In the genomic region with DNA sequence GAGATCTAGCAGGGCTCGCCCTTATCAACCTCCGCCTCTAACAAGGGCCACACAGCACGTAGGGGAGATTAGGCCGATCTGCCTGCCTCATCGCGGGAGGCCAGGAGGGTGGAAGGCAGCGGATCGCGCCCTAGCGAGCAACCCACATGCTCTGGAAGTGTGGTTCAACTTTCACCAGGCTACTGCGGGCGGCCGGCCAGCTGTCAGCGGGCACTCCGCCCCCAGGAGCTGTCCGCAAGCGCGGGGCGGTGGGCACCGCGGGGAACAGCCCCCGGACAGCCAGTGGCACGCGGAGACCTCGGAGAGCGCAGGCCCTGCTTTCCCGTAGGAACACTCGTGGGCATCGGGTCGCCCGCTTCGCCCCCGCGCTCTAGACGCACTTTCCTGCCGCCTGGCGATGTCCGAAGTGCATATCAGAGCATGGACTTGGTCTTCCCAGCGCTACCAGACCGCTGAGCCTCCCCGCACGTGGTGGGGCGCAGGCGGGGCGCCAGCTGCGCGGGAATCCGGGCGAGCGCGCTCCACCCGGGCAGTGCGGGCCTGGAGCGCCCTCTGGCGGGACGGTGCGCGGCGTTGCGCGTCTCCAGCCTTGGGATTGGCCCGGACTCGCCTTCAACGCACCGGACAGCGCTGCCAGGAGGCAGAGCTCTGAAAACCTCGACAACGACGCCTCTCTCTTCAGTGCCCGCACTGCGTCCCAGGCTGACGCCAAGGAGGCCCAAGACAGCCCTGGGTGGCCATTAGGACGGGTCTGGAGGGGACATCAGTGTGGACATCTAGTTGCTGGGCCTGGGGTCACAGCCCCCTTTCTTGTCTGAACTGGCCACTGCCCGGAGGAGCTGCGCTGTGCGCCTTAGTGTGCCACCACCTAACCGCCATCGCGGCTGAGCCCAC, we compare ENCODE assay signal across 1 cellular context.
TF ChIP-seq lines count a peak whose summit lies in the region.

No MANE protein-coding gene starts in this region.

TF ChIP-seq in HepG2, 621 proteins besides CTCF, POLR2A, EP300 and RAD21 (continued from another document and continues in another):
- TF ChIP-seq CENPT (CRISPR knock-in tag; IDR thresholded peaks at IDR 0.05; ENCODE audit: low read depth): peak; percentile 68; the same call in 1 of the 2 replicates
- peak; percentile 67 for TF ChIP-seq MED8 (CRISPR knock-in tag; IDR thresholded peaks at IDR 0.05; ENCODE audit: insufficient replicate concordance)
- TF ChIP-seq MTA1 (CRISPR knock-in tag; IDR thresholded peaks at IDR 0.05; ENCODE audit: borderline replicate concordance): peak; percentile 66; the same call in 1 of the 2 replicates
- TF ChIP-seq HMGA1 (CRISPR knock-in tag; conservative IDR thresholded peaks at IDR 0.05): no peak
- TF ChIP-seq ZNF12 (CRISPR knock-in tag; IDR thresholded peaks at IDR 0.05): no peak
- 0 out of 2 replicates have a peak, but pooled peaks have one; percentile 49 for TF ChIP-seq JUND (CRISPR knock-in tag; IDR thresholded peaks at IDR 0.05)
- TF ChIP-seq RXRB (CRISPR knock-in tag; IDR thresholded peaks at IDR 0.05; ENCODE audit: borderline replicate concordance): 0 out of 2 replicates have a peak, but pooled peaks have one; percentile 11
- no peak for TF ChIP-seq ELF1 (CRISPR knock-in tag; IDR thresholded peaks at IDR 0.05)
- peak; percentile 77 for TF ChIP-seq YEATS4 (CRISPR knock-in tag; IDR thresholded peaks at IDR 0.05; ENCODE audit: borderline replicate concordance)
- TF ChIP-seq FOXA1 (IDR thresholded peaks at IDR 0.05): no peak
- TF ChIP-seq FOXA1 (CRISPR knock-in tag; IDR thresholded peaks at IDR 0.05): no peak
- TF ChIP-seq, protein P1, sequence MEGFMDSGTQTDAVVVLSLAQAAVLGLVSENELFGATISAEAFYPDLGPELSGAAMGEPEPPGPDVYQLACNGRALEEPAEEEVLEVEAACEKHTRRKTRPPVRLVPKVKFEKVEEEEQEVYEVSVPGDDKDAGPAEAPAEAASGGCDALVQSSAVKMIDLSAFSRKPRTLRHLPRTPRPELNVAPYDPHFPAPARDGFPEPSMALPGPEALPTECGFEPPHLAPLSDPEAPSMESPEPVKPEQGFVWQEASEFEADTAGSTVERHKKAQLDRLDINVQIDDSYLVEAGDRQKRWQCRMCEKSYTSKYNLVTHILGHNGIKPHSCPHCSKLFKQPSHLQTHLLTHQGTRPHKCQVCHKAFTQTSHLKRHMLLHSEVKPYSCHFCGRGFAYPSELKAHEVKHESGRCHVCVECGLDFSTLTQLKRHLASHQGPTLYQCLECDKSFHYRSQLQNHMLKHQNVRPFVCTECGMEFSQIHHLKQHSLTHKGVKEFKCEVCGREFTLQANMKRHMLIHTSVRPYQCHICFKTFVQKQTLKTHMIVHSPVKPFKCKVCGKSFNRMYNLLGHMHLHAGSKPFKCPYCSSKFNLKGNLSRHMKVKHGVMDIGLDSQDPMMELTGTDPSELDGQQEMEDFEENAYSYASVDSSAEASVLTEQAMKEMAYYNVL (CRISPR knock-in tag; IDR thresholded peaks at IDR 0.05; ENCODE audit: borderline replicate concordance): 0 out of 2 replicates have a peak, but pooled peaks have one; percentile 26
- TF ChIP-seq ARID2 (CRISPR knock-in tag; IDR thresholded peaks at IDR 0.05; ENCODE audit: borderline replicate concordance): no peak
- TF ChIP-seq DNMT3B (CRISPR knock-in tag; conservative IDR thresholded peaks at IDR 0.05): no peak
- TF ChIP-seq, protein P2, sequence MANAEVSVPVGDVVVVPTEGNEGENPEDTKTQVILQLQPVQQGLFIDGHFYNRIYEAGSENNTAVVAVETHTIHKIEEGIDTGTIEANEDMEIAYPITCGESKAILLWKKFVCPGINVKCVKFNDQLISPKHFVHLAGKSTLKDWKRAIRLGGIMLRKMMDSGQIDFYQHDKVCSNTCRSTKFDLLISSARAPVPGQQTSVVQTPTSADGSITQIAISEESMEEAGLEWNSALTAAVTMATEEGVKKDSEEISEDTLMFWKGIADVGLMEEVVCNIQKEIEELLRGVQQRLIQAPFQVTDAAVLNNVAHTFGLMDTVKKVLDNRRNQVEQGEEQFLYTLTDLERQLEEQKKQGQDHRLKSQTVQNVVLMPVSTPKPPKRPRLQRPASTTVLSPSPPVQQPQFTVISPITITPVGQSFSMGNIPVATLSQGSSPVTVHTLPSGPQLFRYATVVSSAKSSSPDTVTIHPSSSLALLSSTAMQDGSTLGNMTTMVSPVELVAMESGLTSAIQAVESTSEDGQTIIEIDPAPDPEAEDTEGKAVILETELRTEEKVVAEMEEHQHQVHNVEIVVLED (CRISPR knock-in tag; IDR thresholded peaks at IDR 0.05; ENCODE audit: borderline replicate concordance): peak; percentile 65; the same call in 1 of the 2 replicates
- peak; percentile 97 for TF ChIP-seq RNF2 (conservative IDR thresholded peaks at IDR 0.05; ENCODE audit: low read depth)
- TF ChIP-seq CREB1 (IDR thresholded peaks at IDR 0.05): 0 out of 2 replicates have a peak, but pooled peaks have one; percentile 9
- no peak for TF ChIP-seq CREB1 (CRISPR knock-in tag; IDR thresholded peaks at IDR 0.05)
- TF ChIP-seq, protein P3, sequence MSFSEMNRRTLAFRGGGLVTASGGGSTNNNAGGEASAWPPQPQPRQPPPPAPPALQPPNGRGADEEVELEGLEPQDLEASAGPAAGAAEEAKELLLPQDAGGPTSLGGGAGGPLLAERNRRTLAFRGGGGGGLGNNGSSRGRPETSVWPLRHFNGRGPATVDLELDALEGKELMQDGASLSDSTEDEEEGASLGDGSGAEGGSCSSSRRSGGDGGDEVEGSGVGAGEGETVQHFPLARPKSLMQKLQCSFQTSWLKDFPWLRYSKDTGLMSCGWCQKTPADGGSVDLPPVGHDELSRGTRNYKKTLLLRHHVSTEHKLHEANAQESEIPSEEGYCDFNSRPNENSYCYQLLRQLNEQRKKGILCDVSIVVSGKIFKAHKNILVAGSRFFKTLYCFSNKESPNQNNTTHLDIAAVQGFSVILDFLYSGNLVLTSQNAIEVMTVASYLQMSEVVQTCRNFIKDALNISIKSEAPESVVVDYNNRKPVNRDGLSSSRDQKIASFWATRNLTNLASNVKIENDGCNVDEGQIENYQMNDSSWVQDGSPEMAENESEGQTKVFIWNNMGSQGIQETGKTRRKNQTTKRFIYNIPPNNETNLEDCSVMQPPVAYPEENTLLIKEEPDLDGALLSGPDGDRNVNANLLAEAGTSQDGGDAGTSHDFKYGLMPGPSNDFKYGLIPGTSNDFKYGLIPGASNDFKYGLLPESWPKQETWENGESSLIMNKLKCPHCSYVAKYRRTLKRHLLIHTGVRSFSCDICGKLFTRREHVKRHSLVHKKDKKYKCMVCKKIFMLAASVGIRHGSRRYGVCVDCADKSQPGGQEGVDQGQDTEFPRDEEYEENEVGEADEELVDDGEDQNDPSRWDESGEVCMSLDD (CRISPR knock-in tag; IDR thresholded peaks at IDR 0.05; ENCODE audit: borderline replicate concordance): peak; percentile 88
- peak; percentile 50 for TF ChIP-seq ETV5 (CRISPR knock-in tag; IDR thresholded peaks at IDR 0.05; ENCODE audit: borderline replicate concordance)
- no peak for TF ChIP-seq SYNCRIP (IDR thresholded peaks at IDR 0.05; ENCODE audit: insufficient read depth, low read depth, low read length)
- peak; percentile 87 for TF ChIP-seq ZNF160 (CRISPR knock-in tag; IDR thresholded peaks at IDR 0.05)
- no peak for TF ChIP-seq RBM22 (optimal IDR thresholded peaks at IDR 0.05; ENCODE audit: low read length)
- TF ChIP-seq, protein P4, sequence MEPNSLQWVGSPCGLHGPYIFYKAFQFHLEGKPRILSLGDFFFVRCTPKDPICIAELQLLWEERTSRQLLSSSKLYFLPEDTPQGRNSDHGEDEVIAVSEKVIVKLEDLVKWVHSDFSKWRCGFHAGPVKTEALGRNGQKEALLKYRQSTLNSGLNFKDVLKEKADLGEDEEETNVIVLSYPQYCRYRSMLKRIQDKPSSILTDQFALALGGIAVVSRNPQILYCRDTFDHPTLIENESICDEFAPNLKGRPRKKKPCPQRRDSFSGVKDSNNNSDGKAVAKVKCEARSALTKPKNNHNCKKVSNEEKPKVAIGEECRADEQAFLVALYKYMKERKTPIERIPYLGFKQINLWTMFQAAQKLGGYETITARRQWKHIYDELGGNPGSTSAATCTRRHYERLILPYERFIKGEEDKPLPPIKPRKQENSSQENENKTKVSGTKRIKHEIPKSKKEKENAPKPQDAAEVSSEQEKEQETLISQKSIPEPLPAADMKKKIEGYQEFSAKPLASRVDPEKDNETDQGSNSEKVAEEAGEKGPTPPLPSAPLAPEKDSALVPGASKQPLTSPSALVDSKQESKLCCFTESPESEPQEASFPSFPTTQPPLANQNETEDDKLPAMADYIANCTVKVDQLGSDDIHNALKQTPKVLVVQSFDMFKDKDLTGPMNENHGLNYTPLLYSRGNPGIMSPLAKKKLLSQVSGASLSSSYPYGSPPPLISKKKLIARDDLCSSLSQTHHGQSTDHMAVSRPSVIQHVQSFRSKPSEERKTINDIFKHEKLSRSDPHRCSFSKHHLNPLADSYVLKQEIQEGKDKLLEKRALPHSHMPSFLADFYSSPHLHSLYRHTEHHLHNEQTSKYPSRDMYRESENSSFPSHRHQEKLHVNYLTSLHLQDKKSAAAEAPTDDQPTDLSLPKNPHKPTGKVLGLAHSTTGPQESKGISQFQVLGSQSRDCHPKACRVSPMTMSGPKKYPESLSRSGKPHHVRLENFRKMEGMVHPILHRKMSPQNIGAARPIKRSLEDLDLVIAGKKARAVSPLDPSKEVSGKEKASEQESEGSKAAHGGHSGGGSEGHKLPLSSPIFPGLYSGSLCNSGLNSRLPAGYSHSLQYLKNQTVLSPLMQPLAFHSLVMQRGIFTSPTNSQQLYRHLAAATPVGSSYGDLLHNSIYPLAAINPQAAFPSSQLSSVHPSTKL (CRISPR knock-in tag; IDR thresholded peaks at IDR 0.05): peak; percentile 69
- no peak for TF ChIP-seq NFE2 (CRISPR knock-in tag; IDR thresholded peaks at IDR 0.05)
- TF ChIP-seq ZBTB21 (CRISPR knock-in tag; IDR thresholded peaks at IDR 0.05): peak; percentile 13; the same call in 1 of the 2 replicates
- TF ChIP-seq HMG20B (CRISPR knock-in tag; conservative IDR thresholded peaks at IDR 0.05): no peak
- TF ChIP-seq ZNF720 (CRISPR knock-in tag; IDR thresholded peaks at IDR 0.05): no peak
- peak; percentile 98 for TF ChIP-seq GLI4 (CRISPR knock-in tag; IDR thresholded peaks at IDR 0.05; ENCODE audit: borderline replicate concordance)
- TF ChIP-seq GTF3A (CRISPR knock-in tag; conservative IDR thresholded peaks at IDR 0.05): 0 out of 2 replicates have a peak, but pooled peaks have one; percentile 29
- TF ChIP-seq ZNF263 (CRISPR knock-in tag; IDR thresholded peaks at IDR 0.05): peak; percentile 79
- no peak for TF ChIP-seq RBAK (CRISPR knock-in tag; IDR thresholded peaks at IDR 0.05)
- TF ChIP-seq, protein P5, sequence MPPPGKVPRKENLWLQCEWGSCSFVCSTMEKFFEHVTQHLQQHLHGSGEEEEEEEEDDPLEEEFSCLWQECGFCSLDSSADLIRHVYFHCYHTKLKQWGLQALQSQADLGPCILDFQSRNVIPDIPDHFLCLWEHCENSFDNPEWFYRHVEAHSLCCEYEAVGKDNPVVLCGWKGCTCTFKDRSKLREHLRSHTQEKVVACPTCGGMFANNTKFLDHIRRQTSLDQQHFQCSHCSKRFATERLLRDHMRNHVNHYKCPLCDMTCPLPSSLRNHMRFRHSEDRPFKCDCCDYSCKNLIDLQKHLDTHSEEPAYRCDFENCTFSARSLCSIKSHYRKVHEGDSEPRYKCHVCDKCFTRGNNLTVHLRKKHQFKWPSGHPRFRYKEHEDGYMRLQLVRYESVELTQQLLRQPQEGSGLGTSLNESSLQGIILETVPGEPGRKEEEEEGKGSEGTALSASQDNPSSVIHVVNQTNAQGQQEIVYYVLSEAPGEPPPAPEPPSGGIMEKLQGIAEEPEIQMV (CRISPR knock-in tag; IDR thresholded peaks at IDR 0.05; ENCODE audit: low read depth): peak; percentile 76; the same call in 1 of the 2 replicates
- peak; percentile 78 for TF ChIP-seq AKAP8 (CRISPR knock-in tag; IDR thresholded peaks at IDR 0.05)
- TF ChIP-seq ZFAT (CRISPR knock-in tag; conservative IDR thresholded peaks at IDR 0.05): 0 out of 2 replicates have a peak, but pooled peaks have one; percentile 41
- TF ChIP-seq, protein P6, sequence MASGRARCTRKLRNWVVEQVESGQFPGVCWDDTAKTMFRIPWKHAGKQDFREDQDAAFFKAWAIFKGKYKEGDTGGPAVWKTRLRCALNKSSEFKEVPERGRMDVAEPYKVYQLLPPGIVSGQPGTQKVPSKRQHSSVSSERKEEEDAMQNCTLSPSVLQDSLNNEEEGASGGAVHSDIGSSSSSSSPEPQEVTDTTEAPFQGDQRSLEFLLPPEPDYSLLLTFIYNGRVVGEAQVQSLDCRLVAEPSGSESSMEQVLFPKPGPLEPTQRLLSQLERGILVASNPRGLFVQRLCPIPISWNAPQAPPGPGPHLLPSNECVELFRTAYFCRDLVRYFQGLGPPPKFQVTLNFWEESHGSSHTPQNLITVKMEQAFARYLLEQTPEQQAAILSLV (CRISPR knock-in tag; IDR thresholded peaks at IDR 0.05; ENCODE audit: borderline replicate concordance): peak; percentile 94; the same call in 1 of the 2 replicates
- TF ChIP-seq MEIS2 (CRISPR knock-in tag; IDR thresholded peaks at IDR 0.05): peak; percentile 84
- TF ChIP-seq, protein P7, sequence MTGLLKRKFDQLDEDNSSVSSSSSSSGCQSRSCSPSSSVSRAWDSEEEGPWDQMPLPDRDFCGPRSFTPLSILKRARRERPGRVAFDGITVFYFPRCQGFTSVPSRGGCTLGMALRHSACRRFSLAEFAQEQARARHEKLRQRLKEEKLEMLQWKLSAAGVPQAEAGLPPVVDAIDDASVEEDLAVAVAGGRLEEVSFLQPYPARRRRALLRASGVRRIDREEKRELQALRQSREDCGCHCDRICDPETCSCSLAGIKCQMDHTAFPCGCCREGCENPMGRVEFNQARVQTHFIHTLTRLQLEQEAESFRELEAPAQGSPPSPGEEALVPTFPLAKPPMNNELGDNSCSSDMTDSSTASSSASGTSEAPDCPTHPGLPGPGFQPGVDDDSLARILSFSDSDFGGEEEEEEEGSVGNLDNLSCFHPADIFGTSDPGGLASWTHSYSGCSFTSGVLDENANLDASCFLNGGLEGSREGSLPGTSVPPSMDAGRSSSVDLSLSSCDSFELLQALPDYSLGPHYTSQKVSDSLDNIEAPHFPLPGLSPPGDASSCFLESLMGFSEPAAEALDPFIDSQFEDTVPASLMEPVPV (CRISPR knock-in tag; IDR thresholded peaks at IDR 0.05): peak; percentile 88; the same call in 1 of the 2 replicates
- no peak for TF ChIP-seq SP140L (CRISPR knock-in tag; IDR thresholded peaks at IDR 0.05; ENCODE audit: borderline replicate concordance)
- TF ChIP-seq, protein P8, sequence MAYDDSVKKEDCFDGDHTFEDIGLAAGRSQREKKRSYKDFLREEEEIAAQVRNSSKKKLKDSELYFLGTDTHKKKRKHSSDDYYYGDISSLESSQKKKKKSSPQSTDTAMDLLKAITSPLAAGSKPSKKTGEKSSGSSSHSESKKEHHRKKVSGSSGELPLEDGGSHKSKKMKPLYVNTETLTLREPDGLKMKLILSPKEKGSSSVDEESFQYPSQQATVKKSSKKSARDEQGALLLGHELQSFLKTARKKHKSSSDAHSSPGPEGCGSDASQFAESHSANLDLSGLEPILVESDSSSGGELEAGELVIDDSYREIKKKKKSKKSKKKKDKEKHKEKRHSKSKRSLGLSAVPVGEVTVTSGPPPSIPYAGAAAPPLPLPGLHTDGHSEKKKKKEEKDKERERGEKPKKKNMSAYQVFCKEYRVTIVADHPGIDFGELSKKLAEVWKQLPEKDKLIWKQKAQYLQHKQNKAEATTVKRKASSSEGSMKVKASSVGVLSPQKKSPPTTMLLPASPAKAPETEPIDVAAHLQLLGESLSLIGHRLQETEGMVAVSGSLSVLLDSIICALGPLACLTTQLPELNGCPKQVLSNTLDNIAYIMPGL (CRISPR knock-in tag; IDR thresholded peaks at IDR 0.05; ENCODE audit: borderline replicate concordance in 1 of 2, low read depth in 1 of 2): peak; percentile 92 to 96
